In genomic region chr7:32943654-32944030, GRCh38 we compare ENCODE assay signal across 1 cellular context.
A peak's percentile ranks its signal among the peaks of the same experiment; 100 is the strongest.
TF ChIP-seq lines count a peak whose summit lies in the region.

No MANE protein-coding gene starts in this region.

TF ChIP-seq in K562, 482 proteins besides CTCF, POLR2A, EP300 and RAD21:
- TF ChIP-seq ZNF280A (IDR thresholded peaks at IDR 0.05; ENCODE audit: low read depth, partially characterized antibody) (peak; percentile 61), CBX3 (IDR thresholded peaks at IDR 0.05; ENCODE audit: borderline replicate concordance in 1 of 2, low read length in 2 of 2) (peak in 1 of 2 experiments; percentile 65; a peak in 1 of 3 replicates), TRIM24 (IDR thresholded peaks at IDR 0.05) (peak in 1 of 2 experiments; percentile 48; a peak in 1 of 4 replicates), MLX (CRISPR knock-in tag; conservative IDR thresholded peaks at IDR 0.05) (no peak), ZNF41 (CRISPR knock-in tag; conservative IDR thresholded peaks at IDR 0.05) (no peak), ID3 (CRISPR knock-in tag; IDR thresholded peaks at IDR 0.05) (no peak), ID3 (tag; IDR thresholded peaks at IDR 0.05) (no peak), TRIM28 (IDR thresholded peaks at IDR 0.05) (peak; percentile 67; the same call in 1 of the 2 replicates), ZNF507 (tag; conservative IDR thresholded peaks at IDR 0.05) (peak; percentile 66), ZNF324 (CRISPR knock-in tag; IDR thresholded peaks at IDR 0.05) (peak; percentile 99)
